In genomic region chr1:12166834-12167492, GRCh38 we compare ENCODE assay signal across 1 cellular context.
TF ChIP-seq lines count a peak whose summit lies in the region.

Gene TNFRSF1B, plus strand, starts transcription at chr1:12166991. Its CDS starts 101 bp downstream, at chr1:12167092.

TF ChIP-seq in WTC11, 78 proteins besides CTCF, POLR2A, EP300 and RAD21 (continued from another document and continues in another):
- no peak for TF ChIP-seq ZMAT4 (CRISPR knock-in tag; IDR thresholded peaks at IDR 0.05)
- no peak for TF ChIP-seq GABPB1 (CRISPR knock-in tag; IDR thresholded peaks at IDR 0.05)
- TF ChIP-seq, protein P1, sequence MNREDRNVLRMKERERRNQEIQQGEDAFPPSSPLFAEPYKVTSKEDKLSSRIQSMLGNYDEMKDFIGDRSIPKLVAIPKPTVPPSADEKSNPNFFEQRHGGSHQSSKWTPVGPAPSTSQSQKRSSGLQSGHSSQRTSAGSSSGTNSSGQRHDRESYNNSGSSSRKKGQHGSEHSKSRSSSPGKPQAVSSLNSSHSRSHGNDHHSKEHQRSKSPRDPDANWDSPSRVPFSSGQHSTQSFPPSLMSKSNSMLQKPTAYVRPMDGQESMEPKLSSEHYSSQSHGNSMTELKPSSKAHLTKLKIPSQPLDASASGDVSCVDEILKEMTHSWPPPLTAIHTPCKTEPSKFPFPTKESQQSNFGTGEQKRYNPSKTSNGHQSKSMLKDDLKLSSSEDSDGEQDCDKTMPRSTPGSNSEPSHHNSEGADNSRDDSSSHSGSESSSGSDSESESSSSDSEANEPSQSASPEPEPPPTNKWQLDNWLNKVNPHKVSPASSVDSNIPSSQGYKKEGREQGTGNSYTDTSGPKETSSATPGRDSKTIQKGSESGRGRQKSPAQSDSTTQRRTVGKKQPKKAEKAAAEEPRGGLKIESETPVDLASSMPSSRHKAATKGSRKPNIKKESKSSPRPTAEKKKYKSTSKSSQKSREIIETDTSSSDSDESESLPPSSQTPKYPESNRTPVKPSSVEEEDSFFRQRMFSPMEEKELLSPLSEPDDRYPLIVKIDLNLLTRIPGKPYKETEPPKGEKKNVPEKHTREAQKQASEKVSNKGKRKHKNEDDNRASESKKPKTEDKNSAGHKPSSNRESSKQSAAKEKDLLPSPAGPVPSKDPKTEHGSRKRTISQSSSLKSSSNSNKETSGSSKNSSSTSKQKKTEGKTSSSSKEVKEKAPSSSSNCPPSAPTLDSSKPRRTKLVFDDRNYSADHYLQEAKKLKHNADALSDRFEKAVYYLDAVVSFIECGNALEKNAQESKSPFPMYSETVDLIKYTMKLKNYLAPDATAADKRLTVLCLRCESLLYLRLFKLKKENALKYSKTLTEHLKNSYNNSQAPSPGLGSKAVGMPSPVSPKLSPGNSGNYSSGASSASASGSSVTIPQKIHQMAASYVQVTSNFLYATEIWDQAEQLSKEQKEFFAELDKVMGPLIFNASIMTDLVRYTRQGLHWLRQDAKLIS (CRISPR knock-in tag; IDR thresholded peaks at IDR 0.05; ENCODE audit: borderline replicate concordance), result no peak
- no peak for TF ChIP-seq RORB (CRISPR knock-in tag; IDR thresholded peaks at IDR 0.05)
- TF ChIP-seq ZNF263 (CRISPR knock-in tag; IDR thresholded peaks at IDR 0.05; ENCODE audit: low read depth), result peak; percentile 46; the same call in 1 of the 2 replicates
- TF ChIP-seq MXD4 (CRISPR knock-in tag; IDR thresholded peaks at IDR 0.05; ENCODE audit: borderline replicate concordance), result no peak
- peak; percentile 93 for TF ChIP-seq TEAD1 (CRISPR knock-in tag; IDR thresholded peaks at IDR 0.05)
- TF ChIP-seq, protein P2, sequence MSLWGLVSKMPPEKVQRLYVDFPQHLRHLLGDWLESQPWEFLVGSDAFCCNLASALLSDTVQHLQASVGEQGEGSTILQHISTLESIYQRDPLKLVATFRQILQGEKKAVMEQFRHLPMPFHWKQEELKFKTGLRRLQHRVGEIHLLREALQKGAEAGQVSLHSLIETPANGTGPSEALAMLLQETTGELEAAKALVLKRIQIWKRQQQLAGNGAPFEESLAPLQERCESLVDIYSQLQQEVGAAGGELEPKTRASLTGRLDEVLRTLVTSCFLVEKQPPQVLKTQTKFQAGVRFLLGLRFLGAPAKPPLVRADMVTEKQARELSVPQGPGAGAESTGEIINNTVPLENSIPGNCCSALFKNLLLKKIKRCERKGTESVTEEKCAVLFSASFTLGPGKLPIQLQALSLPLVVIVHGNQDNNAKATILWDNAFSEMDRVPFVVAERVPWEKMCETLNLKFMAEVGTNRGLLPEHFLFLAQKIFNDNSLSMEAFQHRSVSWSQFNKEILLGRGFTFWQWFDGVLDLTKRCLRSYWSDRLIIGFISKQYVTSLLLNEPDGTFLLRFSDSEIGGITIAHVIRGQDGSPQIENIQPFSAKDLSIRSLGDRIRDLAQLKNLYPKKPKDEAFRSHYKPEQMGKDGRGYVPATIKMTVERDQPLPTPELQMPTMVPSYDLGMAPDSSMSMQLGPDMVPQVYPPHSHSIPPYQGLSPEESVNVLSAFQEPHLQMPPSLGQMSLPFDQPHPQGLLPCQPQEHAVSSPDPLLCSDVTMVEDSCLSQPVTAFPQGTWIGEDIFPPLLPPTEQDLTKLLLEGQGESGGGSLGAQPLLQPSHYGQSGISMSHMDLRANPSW (CRISPR knock-in tag; conservative IDR thresholded peaks at IDR 0.05; ENCODE audit: low read depth), result no peak
- no peak for TF ChIP-seq ATF3 (CRISPR knock-in tag; conservative IDR thresholded peaks at IDR 0.05)
- TF ChIP-seq NFATC4 (CRISPR knock-in tag; IDR thresholded peaks at IDR 0.05), result no peak
- no peak for TF ChIP-seq ATF2 (CRISPR knock-in tag; IDR thresholded peaks at IDR 0.05; ENCODE audit: borderline replicate concordance, low read depth)
- no peak for TF ChIP-seq FOXJ3 (CRISPR knock-in tag; IDR thresholded peaks at IDR 0.05; ENCODE audit: borderline replicate concordance)
- TF ChIP-seq NFYB (CRISPR knock-in tag; conservative IDR thresholded peaks at IDR 0.05; ENCODE audit: low read depth), result no peak; the same call in 1 of the 2 replicates
- TF ChIP-seq ZNF416 (CRISPR knock-in tag; IDR thresholded peaks at IDR 0.05), result no peak
- peak; percentile 84 for TF ChIP-seq SP1 (CRISPR knock-in tag; conservative IDR thresholded peaks at IDR 0.05)
- no peak for TF ChIP-seq ZNF423 (CRISPR knock-in tag; IDR thresholded peaks at IDR 0.05)
- peak; percentile 94 for TF ChIP-seq ZNF232 (CRISPR knock-in tag; IDR thresholded peaks at IDR 0.05)
- TF ChIP-seq, protein P3, sequence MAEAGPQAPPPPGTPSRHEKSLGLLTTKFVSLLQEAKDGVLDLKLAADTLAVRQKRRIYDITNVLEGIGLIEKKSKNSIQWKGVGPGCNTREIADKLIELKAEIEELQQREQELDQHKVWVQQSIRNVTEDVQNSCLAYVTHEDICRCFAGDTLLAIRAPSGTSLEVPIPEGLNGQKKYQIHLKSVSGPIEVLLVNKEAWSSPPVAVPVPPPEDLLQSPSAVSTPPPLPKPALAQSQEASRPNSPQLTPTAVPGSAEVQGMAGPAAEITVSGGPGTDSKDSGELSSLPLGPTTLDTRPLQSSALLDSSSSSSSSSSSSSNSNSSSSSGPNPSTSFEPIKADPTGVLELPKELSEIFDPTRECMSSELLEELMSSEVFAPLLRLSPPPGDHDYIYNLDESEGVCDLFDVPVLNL (CRISPR knock-in tag; IDR thresholded peaks at IDR 0.05; ENCODE audit: borderline replicate concordance, low read depth), result peak; percentile 66; the same call in 1 of the 2 replicates
- no peak for TF ChIP-seq ZNF138 (CRISPR knock-in tag; conservative IDR thresholded peaks at IDR 0.05)
- no peak for TF ChIP-seq CDX4 (CRISPR knock-in tag; IDR thresholded peaks at IDR 0.05; ENCODE audit: borderline replicate concordance)
- peak; percentile 77; the same call in 1 of the 2 replicates for TF ChIP-seq ZBTB43 (CRISPR knock-in tag; IDR thresholded peaks at IDR 0.05)
- TF ChIP-seq ESRRA (CRISPR knock-in tag; IDR thresholded peaks at IDR 0.05; ENCODE audit: borderline replicate concordance), result peak; percentile 76; the same call in 1 of the 2 replicates
- TF ChIP-seq CBFB (CRISPR knock-in tag; IDR thresholded peaks at IDR 0.05; ENCODE audit: low read depth), result no peak
- peak; percentile 82; the same call in 1 of the 2 replicates for TF ChIP-seq ETV6 (CRISPR knock-in tag; IDR thresholded peaks at IDR 0.05)
- TF ChIP-seq, protein P4, sequence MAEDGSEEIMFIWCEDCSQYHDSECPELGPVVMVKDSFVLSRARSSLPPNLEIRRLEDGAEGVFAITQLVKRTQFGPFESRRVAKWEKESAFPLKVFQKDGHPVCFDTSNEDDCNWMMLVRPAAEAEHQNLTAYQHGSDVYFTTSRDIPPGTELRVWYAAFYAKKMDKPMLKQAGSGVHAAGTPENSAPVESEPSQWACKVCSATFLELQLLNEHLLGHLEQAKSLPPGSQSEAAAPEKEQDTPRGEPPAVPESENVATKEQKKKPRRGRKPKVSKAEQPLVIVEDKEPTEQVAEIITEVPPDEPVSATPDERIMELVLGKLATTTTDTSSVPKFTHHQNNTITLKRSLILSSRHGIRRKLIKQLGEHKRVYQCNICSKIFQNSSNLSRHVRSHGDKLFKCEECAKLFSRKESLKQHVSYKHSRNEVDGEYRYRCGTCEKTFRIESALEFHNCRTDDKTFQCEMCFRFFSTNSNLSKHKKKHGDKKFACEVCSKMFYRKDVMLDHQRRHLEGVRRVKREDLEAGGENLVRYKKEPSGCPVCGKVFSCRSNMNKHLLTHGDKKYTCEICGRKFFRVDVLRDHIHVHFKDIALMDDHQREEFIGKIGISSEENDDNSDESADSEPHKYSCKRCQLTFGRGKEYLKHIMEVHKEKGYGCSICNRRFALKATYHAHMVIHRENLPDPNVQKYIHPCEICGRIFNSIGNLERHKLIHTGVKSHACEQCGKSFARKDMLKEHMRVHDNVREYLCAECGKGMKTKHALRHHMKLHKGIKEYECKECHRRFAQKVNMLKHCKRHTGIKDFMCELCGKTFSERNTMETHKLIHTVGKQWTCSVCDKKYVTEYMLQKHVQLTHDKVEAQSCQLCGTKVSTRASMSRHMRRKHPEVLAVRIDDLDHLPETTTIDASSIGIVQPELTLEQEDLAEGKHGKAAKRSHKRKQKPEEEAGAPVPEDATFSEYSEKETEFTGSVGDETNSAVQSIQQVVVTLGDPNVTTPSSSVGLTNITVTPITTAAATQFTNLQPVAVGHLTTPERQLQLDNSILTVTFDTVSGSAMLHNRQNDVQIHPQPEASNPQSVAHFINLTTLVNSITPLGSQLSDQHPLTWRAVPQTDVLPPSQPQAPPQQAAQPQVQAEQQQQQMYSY (CRISPR knock-in tag; IDR thresholded peaks at IDR 0.05), result no peak
- TF ChIP-seq, protein P5, sequence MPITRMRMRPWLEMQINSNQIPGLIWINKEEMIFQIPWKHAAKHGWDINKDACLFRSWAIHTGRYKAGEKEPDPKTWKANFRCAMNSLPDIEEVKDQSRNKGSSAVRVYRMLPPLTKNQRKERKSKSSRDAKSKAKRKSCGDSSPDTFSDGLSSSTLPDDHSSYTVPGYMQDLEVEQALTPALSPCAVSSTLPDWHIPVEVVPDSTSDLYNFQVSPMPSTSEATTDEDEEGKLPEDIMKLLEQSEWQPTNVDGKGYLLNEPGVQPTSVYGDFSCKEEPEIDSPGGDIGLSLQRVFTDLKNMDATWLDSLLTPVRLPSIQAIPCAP (CRISPR knock-in tag; IDR thresholded peaks at IDR 0.05), result peak; percentile 83
- TF ChIP-seq TCF7 (CRISPR knock-in tag; IDR thresholded peaks at IDR 0.05; ENCODE audit: low read depth), result no peak
- TF ChIP-seq, protein P6, sequence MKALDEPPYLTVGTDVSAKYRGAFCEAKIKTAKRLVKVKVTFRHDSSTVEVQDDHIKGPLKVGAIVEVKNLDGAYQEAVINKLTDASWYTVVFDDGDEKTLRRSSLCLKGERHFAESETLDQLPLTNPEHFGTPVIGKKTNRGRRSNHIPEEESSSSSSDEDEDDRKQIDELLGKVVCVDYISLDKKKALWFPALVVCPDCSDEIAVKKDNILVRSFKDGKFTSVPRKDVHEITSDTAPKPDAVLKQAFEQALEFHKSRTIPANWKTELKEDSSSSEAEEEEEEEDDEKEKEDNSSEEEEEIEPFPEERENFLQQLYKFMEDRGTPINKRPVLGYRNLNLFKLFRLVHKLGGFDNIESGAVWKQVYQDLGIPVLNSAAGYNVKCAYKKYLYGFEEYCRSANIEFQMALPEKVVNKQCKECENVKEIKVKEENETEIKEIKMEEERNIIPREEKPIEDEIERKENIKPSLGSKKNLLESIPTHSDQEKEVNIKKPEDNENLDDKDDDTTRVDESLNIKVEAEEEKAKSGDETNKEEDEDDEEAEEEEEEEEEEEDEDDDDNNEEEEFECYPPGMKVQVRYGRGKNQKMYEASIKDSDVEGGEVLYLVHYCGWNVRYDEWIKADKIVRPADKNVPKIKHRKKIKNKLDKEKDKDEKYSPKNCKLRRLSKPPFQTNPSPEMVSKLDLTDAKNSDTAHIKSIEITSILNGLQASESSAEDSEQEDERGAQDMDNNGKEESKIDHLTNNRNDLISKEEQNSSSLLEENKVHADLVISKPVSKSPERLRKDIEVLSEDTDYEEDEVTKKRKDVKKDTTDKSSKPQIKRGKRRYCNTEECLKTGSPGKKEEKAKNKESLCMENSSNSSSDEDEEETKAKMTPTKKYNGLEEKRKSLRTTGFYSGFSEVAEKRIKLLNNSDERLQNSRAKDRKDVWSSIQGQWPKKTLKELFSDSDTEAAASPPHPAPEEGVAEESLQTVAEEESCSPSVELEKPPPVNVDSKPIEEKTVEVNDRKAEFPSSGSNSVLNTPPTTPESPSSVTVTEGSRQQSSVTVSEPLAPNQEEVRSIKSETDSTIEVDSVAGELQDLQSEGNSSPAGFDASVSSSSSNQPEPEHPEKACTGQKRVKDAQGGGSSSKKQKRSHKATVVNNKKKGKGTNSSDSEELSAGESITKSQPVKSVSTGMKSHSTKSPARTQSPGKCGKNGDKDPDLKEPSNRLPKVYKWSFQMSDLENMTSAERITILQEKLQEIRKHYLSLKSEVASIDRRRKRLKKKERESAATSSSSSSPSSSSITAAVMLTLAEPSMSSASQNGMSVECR (CRISPR knock-in tag; IDR thresholded peaks at IDR 0.05; ENCODE audit: borderline replicate concordance), result peak; percentile 86; the same call in 1 of the 2 replicates
- no peak for TF ChIP-seq ERG (CRISPR knock-in tag; IDR thresholded peaks at IDR 0.05)
- TF ChIP-seq SMAD3 (CRISPR knock-in tag; IDR thresholded peaks at IDR 0.05; ENCODE audit: borderline replicate concordance), result 0 out of 2 replicates have a peak, but pooled peaks have one; percentile 43
- peak; percentile 63; the same call in 1 of the 2 replicates for TF ChIP-seq ELF4 (CRISPR knock-in tag; IDR thresholded peaks at IDR 0.05; ENCODE audit: low read depth)
- peak; percentile 79; the same call in 1 of the 2 replicates for TF ChIP-seq NFE2L1 (CRISPR knock-in tag; IDR thresholded peaks at IDR 0.05)
